In the genomic region with DNA sequence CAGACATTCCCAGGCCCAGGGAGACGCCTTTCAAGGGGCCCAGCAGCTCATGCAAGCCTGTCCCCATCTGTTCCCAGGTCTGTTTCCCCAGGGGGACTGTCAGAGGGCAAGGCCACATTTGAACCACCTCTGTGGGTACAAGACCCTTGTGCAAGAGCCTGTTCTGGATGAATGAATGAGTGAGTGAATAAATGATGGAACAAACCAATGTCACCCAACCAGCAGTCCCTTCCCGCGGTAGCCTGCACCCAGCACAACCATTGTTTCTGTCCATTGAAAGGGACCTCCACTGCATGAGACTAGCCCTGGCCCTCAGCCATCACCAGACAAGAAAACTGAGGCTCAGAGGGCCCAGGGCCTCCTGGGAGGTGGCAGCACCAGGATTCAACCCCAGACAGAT, we compare ENCODE assay signal across 13 cellular contexts.
A peak's percentile ranks its signal among the peaks of the same experiment; 100 is the strongest.
DNase-seq lines count a peak whose midpoint lies in the region; TF ChIP-seq lines count a peak whose summit lies in the region.
"Had no signal": no experiment of that assay in that cellular context is flagged by ENCODE, and none has a peak within 500 bp of the region (broad histone marks: within the 10 kb centered on the region; RNA-seq: fewer than 3 reads in every experiment).

No MANE protein-coding gene starts in this region.

- peaks cover 4% of the 10 kb centered on the region for H3K27me3 Mint-ChIP-seq in brain
- H3K27me3 Mint-ChIP-seq in mesothelial cell of epicardium (ENCODE audit: low read depth): peaks cover 29% of the 10 kb centered on the region
- no peaks in the 10 kb centered on the region for H3K27me3 Mint-ChIP-seq in MCF 10A (ENCODE audit: insufficient read depth, unreplicated experiment)

- H3K36me3 Mint-ChIP-seq in brain (no peaks in the 10 kb centered on the region), mesothelial cell of epicardium (no peaks in the 10 kb centered on the region), MCF 10A (ENCODE audit: insufficient read depth, unreplicated experiment) (no peaks in the 10 kb centered on the region)

- DNase-seq in NCI-H82 (lab: John Stamatoyannopoulos, UW) (peak; percentile 22), NCI-H82 treated with DMSO at 0.1 percent for 48 hours (lab: John Stamatoyannopoulos, UW; ENCODE audit: unreplicated experiment) (no peak), mesothelial cell of epicardium (ENCODE audit: low spot score in 2 of 2, unreplicated experiment in 2 of 2) (no peak), globus pallidus (ENCODE audit: low spot score) (no peak), MCF 10A (ENCODE audit: unreplicated experiment) (no peak), G401 (ENCODE audit: low spot score) (no peak)
- no peak for DNase-seq in activated CD8-positive, alpha-beta memory T cell treated with anti-CD3 and anti-CD28 coated beads for 24 hours
- DNase-seq: 8988T, DMS 273 treated with DMSO at 0.1 percent for 48 hours, NCI-H1436, NCI-H2029 treated with DMSO at 0.1 percent for 48 hours, NCI-H510A had no signal

- TF ChIP-seq CTCF in brain (conservative IDR thresholded peaks at IDR 0.05): no peak
- no peak for TF ChIP-seq CTCF in mesothelial cell of epicardium (IDR thresholded peaks at IDR 0.05; ENCODE audit: unreplicated experiment)
- TF ChIP-seq CTCF in MCF 10A (IDR thresholded peaks at IDR 0.05; ENCODE audit: unreplicated experiment): no peak

- in situ Hi-C loops in G401 (cut with HindIII; ENCODE audit: low sequenced_read_pairs): no loop called here

- peak overlapping the region; percentile 24 to 86 (median 71) for H3K4me3 Mint-ChIP-seq in brain
- H3K4me3 Mint-ChIP-seq in mesothelial cell of epicardium: peak overlapping the region; percentile 13
- no peak overlapping the region for H3K4me3 Mint-ChIP-seq in MCF 10A (ENCODE audit: unreplicated experiment)

- POLR2A ChIA-PET in MCF 10A (lab: Yijun Ruan, JAX): no interaction called here

- BruUV-seq in MCF 10A (replicated peaks; lab: Mats Ljungman, UMichigan): no TSS peak

- H3K27ac Mint-ChIP-seq in brain (peak overlapping the region in 4 of 5 experiments; percentile 63 to 98 (median 86)), mesothelial cell of epicardium (no peak overlapping the region), MCF 10A (ENCODE audit: low read depth, unreplicated experiment) (no peak overlapping the region)

- CTCF ChIA-PET in MCF 10A (lab: Yijun Ruan, JAX): no interaction called here

- H3K4me1 Mint-ChIP-seq in brain (peaks cover 80% of the 10 kb centered on the region), mesothelial cell of epicardium (peaks cover 27% of the 10 kb centered on the region), MCF 10A (ENCODE audit: insufficient read depth, unreplicated experiment) (peaks cover 12% of the 10 kb centered on the region)

- intact Hi-C loops in MCF 10A (cut with micrococcal nuclease): no loop called here

- H3K9me3 Mint-ChIP-seq in brain: no peaks in the 10 kb centered on the region
- no peaks in the 10 kb centered on the region for H3K9me3 Mint-ChIP-seq in mesothelial cell of epicardium
- H3K9me3 Mint-ChIP-seq in MCF 10A (ENCODE audit: unreplicated experiment): no peaks in the 10 kb centered on the region

Comparison
In these comparisons a context has a peak if more than half of its experiments do, and no peak if none do; other contexts are left out.
1. H3K27ac Mint-ChIP-seq: peak in brain (4 of 5); none in mesothelial cell of epicardium (single experiment) and MCF 10A (single experiment).